12 cellular contexts compared by ENCODE assay signal in the genomic region with DNA sequence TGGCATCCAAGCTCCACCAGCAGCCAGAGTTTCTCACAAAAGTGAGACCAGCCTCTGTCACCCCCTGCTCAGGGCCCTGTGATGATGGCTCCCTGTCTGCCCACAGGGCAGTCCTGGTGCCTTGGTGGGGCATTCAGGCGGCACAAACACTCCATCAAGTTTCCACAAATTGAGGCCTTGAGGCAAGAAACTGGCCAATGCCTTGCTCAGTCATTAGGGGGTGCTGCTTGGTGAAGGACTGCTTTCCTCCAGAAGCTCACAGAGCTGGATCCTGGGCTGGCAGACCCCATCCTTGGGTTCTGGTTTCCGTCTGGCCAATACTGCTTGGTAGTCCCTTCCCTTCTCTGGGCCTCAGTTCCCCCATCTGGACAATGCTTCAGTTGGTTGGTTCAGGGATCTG. TPM values are rescaled to one million over a fixed set of nuclear protein-coding genes. Genes with fewer than 3 reads are reported as not detected.
DNase-seq lines count a peak whose midpoint lies in the region; ATAC-seq and TF ChIP-seq lines count a peak whose summit lies in the region.
"Had no signal": no experiment of that assay in that cellular context is flagged by ENCODE, and none has a peak within 500 bp of the region (broad histone marks: within the 10 kb centered on the region; RNA-seq: fewer than 3 reads in every experiment).

No MANE protein-coding gene starts in this region.

- no peaks in the 10 kb centered on the region for H3K27me3 Mint-ChIP-seq in CD4-positive, CD25-positive, alpha-beta regulatory T cell
- H3K27me3 Mint-ChIP-seq in activated naive CD8-positive, alpha-beta T cell = no peaks in the 10 kb centered on the region

- no peaks in the 10 kb centered on the region for H3F3A ChIP-seq in GM23248 (ENCODE audit: insufficient read depth)

- no peak for DNase-seq in CD4-positive, CD25-positive, alpha-beta regulatory T cell
- DNase-seq in GM23248 (peak; percentile 23), kidney epithelial cell (ENCODE audit: low read depth) (no peak), GM20000 (ENCODE audit: low spot score) (no peak), kidney glomerular epithelial cell (lab: John Stamatoyannopoulos, UW) (no peak)
- DNase-seq in activated effector memory CD4-positive, alpha-beta T cell treated with anti-CD3 and anti-CD28 coated beads, Interleukin-2, amount 50 U/mL, for 16 hours = no peak
- DNase-seq: mesenchymal stem cell, psoas muscle had no signal

- peaks cover 56% of the 10 kb centered on the region for H3K4me1 ChIP-seq in CD4-positive, CD25-positive, alpha-beta regulatory T cell (ENCODE audit: control insufficient read depth, insufficient read depth, low read length, poor library complexity, severe bottlenecking)
- H3K4me1 ChIP-seq in GM23248 (ENCODE audit: insufficient read depth) = no peaks in the 10 kb centered on the region
- H3K4me1 ChIP-seq: psoas muscle had no signal

- H2AFZ ChIP-seq in GM23248 = no peak overlapping the region

- H3K4me3 Mint-ChIP-seq in CD4-positive, CD25-positive, alpha-beta regulatory T cell = peak overlapping the region in 1 of 4 donors; percentile 48
- no peak overlapping the region for H3K4me3 Mint-ChIP-seq in activated naive CD8-positive, alpha-beta T cell

- no peak for ATAC-seq in CD4-positive, CD25-positive, alpha-beta regulatory T cell (ENCODE audit: low read depth in 2 of 2)
- ATAC-seq in HG03469 (IDR thresholded peaks at IDR 0.05; ENCODE audit: unreplicated experiment) = no peak
- ATAC-seq: psoas muscle had no signal

- no peak overlapping the region for H3K4me2 ChIP-seq in GM23248 (ENCODE audit: unreplicated experiment)

- no peaks in the 10 kb centered on the region for H4K20me1 ChIP-seq in GM23248 (ENCODE audit: insufficient read depth)

- H3K36me3 ChIP-seq in CD4-positive, CD25-positive, alpha-beta regulatory T cell (ENCODE audit: control insufficient read depth, insufficient read depth, low read length) = no peaks in the 10 kb centered on the region
- H3K36me3 ChIP-seq in GM23248 (ENCODE audit: low read depth) (no peaks in the 10 kb centered on the region), kidney epithelial cell (ENCODE audit: control insufficient read depth, insufficient read depth, low read length) (no peaks in the 10 kb centered on the region)

- H3K9me3 ChIP-seq in CD4-positive, CD25-positive, alpha-beta regulatory T cell (ENCODE audit: control insufficient read depth in 2 of 2, low read length in 2 of 2) = no peaks in the 10 kb centered on the region
- H3K9me3 ChIP-seq in GM23248 (ENCODE audit: low read depth) = no peaks in the 10 kb centered on the region
- H3K9me3 ChIP-seq: psoas muscle had no signal

- H3K27ac ChIP-seq in CD4-positive, CD25-positive, alpha-beta regulatory T cell (ENCODE audit: insufficient read depth, low read length, poor library complexity, severe bottlenecking) = no peak overlapping the region
- no peak overlapping the region for H3K27ac ChIP-seq in GM23248
- H3K27ac ChIP-seq: psoas muscle had no signal

- H3K4me3 ChIP-seq in CD4-positive, CD25-positive, alpha-beta regulatory T cell (ENCODE audit: low read depth, low read length) = no peak overlapping the region
- H3K4me3 ChIP-seq in GM23248 = no peak overlapping the region
- no peak overlapping the region for H3K4me3 ChIP-seq in kidney epithelial cell (ENCODE audit: low read depth, low read length)
- H3K4me3 ChIP-seq: psoas muscle had no signal

- H3K9ac ChIP-seq in GM23248 = no peak overlapping the region

- no peaks in the 10 kb centered on the region for H3K9me3 Mint-ChIP-seq in CD4-positive, CD25-positive, alpha-beta regulatory T cell
- no peaks in the 10 kb centered on the region for H3K9me3 Mint-ChIP-seq in activated naive CD8-positive, alpha-beta T cell (ENCODE audit: low read depth)

- in situ Hi-C loops in GM23248 (cut with MboI) = loop anchor here (25.0 kb wide), 2 partner anchors 204 to 504 kb away; no protein-coding TSS in a partner anchor

- peaks cover 13 to 71% (median 48%) of the 10 kb centered on the region in 4 donors for H3K4me1 Mint-ChIP-seq in CD4-positive, CD25-positive, alpha-beta regulatory T cell
- peaks cover 69% of the 10 kb centered on the region for H3K4me1 Mint-ChIP-seq in activated naive CD8-positive, alpha-beta T cell (ENCODE audit: low read depth)

- no peaks in the 10 kb centered on the region for H3K79me2 ChIP-seq in GM23248 (ENCODE audit: insufficient read depth)

- peaks cover 3% of the 10 kb centered on the region for H3K36me3 Mint-ChIP-seq in CD4-positive, CD25-positive, alpha-beta regulatory T cell
- H3K36me3 Mint-ChIP-seq in activated naive CD8-positive, alpha-beta T cell = no peaks in the 10 kb centered on the region

- no peaks in the 10 kb centered on the region for H3K9me2 ChIP-seq in GM23248 (ENCODE audit: insufficient read depth)

- TF ChIP-seq CTCF in kidney epithelial cell (IDR thresholded peaks at IDR 0.05; ENCODE audit: insufficient read depth, low read length, poor library complexity, severe bottlenecking) (peak; percentile 15), GM20000 (IDR thresholded peaks at IDR 0.05; ENCODE audit: extremely low read depth, missing control alignments) (no peak)

- H3K27ac Mint-ChIP-seq in CD4-positive, CD25-positive, alpha-beta regulatory T cell = peak overlapping the region; percentile 90 to 95 (median 94)
- peak overlapping the region; percentile 46 for H3K27ac Mint-ChIP-seq in activated naive CD8-positive, alpha-beta T cell

- H3K27me3 ChIP-seq in CD4-positive, CD25-positive, alpha-beta regulatory T cell (ENCODE audit: control insufficient read depth, insufficient read depth, low read length) = no peaks in the 10 kb centered on the region
- H3K27me3 ChIP-seq in GM23248 (replicated peaks; ENCODE audit: insufficient read depth) (no peaks in the 10 kb centered on the region), kidney epithelial cell (ENCODE audit: control insufficient read depth, insufficient read depth, low read length) (peaks cover 4% of the 10 kb centered on the region)

- 83 to 92% methylated on average over 2 of the region's 2 CpGs for WGBS in GM23248 (ENCODE audit: low coverage in 1 of 2, low lambda C conversion rate in 2 of 2, missing lambda C conversion rate in 2 of 2), 2 experiments

RNA-seq across cellular contexts. Expression of gene AHDC1, which starts 12.5 kb away (rescaled TPM):
- total RNA-seq in CD4-positive, CD25-positive, alpha-beta regulatory T cell = 26.2 TPM
- polyA plus RNA-seq in CD4-positive, CD25-positive, alpha-beta regulatory T cell = 1 to 10 TPM in 1 of 4 donors, under 1 TPM in 3; 0.07 to 1.4 (median 0.50) TPM
- total RNA-seq in GM23248 (2014; rRNA removed; shearing (Covaris generic)) = 5.3 and 5.8 TPM in 2 replicates
- polyA plus RNA-seq in GM23248 (2016; fragmentation: Nextera tagmentation; extraction: Ambion mirVana) = 3.9 and 4.5 TPM in 2 replicates
- total RNA-seq in kidney epithelial cell = 18.0 and 30.8 TPM in 2 replicates

RNA-seq across cellular contexts. Expression of gene FGR, which starts 18.5 kb away (rescaled TPM):
- total RNA-seq in CD4-positive, CD25-positive, alpha-beta regulatory T cell = 0.15 TPM
- under 1 TPM; 0.20 to 0.87 (median 0.33) TPM for polyA plus RNA-seq in CD4-positive, CD25-positive, alpha-beta regulatory T cell
- not detected in 2 replicates for total RNA-seq in GM23248 (2014; rRNA removed; shearing (Covaris generic))
- not detected in 2 replicates for polyA plus RNA-seq in GM23248 (2016; fragmentation: Nextera tagmentation; extraction: Ambion mirVana)
- 0.41 TPM in 1 of 2 replicates, not detected in the other for total RNA-seq in kidney epithelial cell
- total RNA-seq: astrocyte, RPMI7951 had no signal

RNA-seq across cellular contexts. Expression of gene IFI6, which starts 55.6 kb away (rescaled TPM):
- total RNA-seq in CD4-positive, CD25-positive, alpha-beta regulatory T cell = 49.7 TPM
- 100 to 1,000 TPM; 152 to 199 (median 181) TPM for polyA plus RNA-seq in CD4-positive, CD25-positive, alpha-beta regulatory T cell
- total RNA-seq in GM23248 (2014; rRNA removed; shearing (Covaris generic)) = 31.9 and 32.1 TPM in 2 replicates
- 50.2 and 53.5 TPM in 2 replicates for polyA plus RNA-seq in GM23248 (2016; fragmentation: Nextera tagmentation; extraction: Ambion mirVana)
- 42.1 and 53.9 TPM in 2 replicates for total RNA-seq in kidney epithelial cell
